Comparison of ENCODE assay signal across 26 cellular contexts in the genomic region with DNA sequence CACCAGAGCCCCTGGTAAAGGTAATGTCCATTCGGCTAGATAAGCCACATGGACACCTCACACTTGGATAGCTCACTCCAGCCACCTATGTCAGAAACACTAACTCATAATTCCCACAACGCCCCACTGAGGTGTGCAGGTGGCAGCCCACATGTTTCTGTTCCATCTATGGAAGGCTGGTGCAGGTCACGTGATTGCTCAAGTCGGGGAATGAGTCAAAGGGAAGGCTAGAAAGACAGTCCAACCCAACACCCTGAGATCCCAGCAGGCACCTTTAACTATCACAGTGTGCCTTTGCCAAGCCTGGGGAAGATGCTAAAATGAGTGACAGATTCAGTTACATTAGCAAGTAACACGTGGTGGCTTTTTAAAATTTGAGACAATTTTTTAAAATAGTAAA. TPM values are rescaled to one million over a fixed set of nuclear protein-coding genes. Genes with fewer than 3 reads are reported as not detected.
"Had no signal": no experiment of that assay in that cellular context is flagged by ENCODE, and none has a peak within 500 bp of the region (broad histone marks: within the 10 kb centered on the region; RNA-seq: fewer than 3 reads in every experiment).

No MANE protein-coding gene starts in this region.

- H3K27ac ChIP-seq: breast epithelium, heart right ventricle, left lung, lower lobe of right lung, neural progenitor cell, right atrium auricular region, SK-N-MC, suprapubic skin, tibial artery, WERI-Rb-1 had no signal

- DNase-seq: activated CD4-positive, alpha-beta T cell treated with anti-CD3 and anti-CD28 coated beads, Interleukin-2, amount 50 U/mL, for 4 hours; activated CD8-positive, alpha-beta memory T cell treated with anti-CD3 and anti-CD28 coated beads, Interleukin-2, amount 50 U/mL, for 48 hours; activated gamma-delta T cell treated with Interleukin-2 at 50 U/mL for 16 hours; activated T-cell treated with anti-CD3 and anti-CD28 coated beads, Interleukin-2, amount 50 U/mL, for 24 hours; central memory CD4-positive, alpha-beta T cell; endodermal cell; foreskin melanocyte; heart right ventricle; left lung; lower lobe of right lung; mesenchymal stem cell; naive thymus-derived CD8-positive, alpha-beta T cell; stimulated activated CD4-positive, alpha-beta T cell treated with anti-CD3 and anti-CD28 coated beads, Interleukin-2, amount 100 ng/mL, for 24 hours; T-helper 9 cell; tibial artery; WERI-Rb-1 had no signal

- H3K9me3 ChIP-seq: breast epithelium, esophagus muscularis mucosa, heart right ventricle, left lung, lower lobe of right lung, right atrium auricular region, suprapubic skin, tibial artery had no signal

- H3K9ac ChIP-seq: neural progenitor cell had no signal

- H3K4me3 Mint-ChIP-seq: activated naive CD4-positive, alpha-beta T cell treated with anti-CD3 and anti-CD28 coated beads, Interleukin-2, amount 50 U/mL, for 24 hours; activated T-cell treated with anti-CD3 and anti-CD28 coated beads, Interleukin-2, amount 50 U/mL, for 24 hours; dendritic cell treated with granulocyte-macrophage colony-stimulating factor and Interleukin-4, amounts not matched to agents 40 ng/mL and 50 ng/mL, for 4 days; endodermal cell; naive thymus-derived CD8-positive, alpha-beta T cell; neural progenitor cell had no signal

- H3K27ac Mint-ChIP-seq: activated naive CD4-positive, alpha-beta T cell treated with anti-CD3 and anti-CD28 coated beads, Interleukin-2, amount 50 U/mL, for 24 hours; dendritic cell treated with granulocyte-macrophage colony-stimulating factor and Interleukin-4, amounts not matched to agents 40 ng/mL and 50 ng/mL, for 4 days; endodermal cell; neural progenitor cell had no signal

- H3K36me3 ChIP-seq: breast epithelium, esophagus muscularis mucosa, heart right ventricle, left lung, lower lobe of right lung, neural progenitor cell, right atrium auricular region, suprapubic skin, tibial artery, WERI-Rb-1 had no signal

- H3K4me3 ChIP-seq: breast epithelium, esophagus muscularis mucosa, heart right ventricle, left lung, lower lobe of right lung, neural progenitor cell, right atrium auricular region, SK-N-MC, smooth muscle cell, suprapubic skin, tibial artery had no signal

- H3K9me3 Mint-ChIP-seq: activated naive CD4-positive, alpha-beta T cell treated with anti-CD3 and anti-CD28 coated beads, Interleukin-2, amount 50 U/mL, for 24 hours had no signal

- H3K27me3 ChIP-seq: breast epithelium, esophagus muscularis mucosa, heart right ventricle, left lung, neural progenitor cell, right atrium auricular region, suprapubic skin, tibial artery had no signal

- H2AFZ ChIP-seq: neural progenitor cell had no signal

- H3K4me1 ChIP-seq: breast epithelium, left lung, lower lobe of right lung had no signal

- ATAC-seq: activated CD4-positive, CD25-positive, alpha-beta regulatory T cell treated with anti-CD3 and anti-CD28 coated beads, Interleukin-2, amount 50 U/mL, for 24 hours; heart right ventricle; left lung; lower lobe of right lung; naive thymus-derived CD8-positive, alpha-beta T cell had no signal

- H3K4me1 Mint-ChIP-seq: activated naive CD4-positive, alpha-beta T cell treated with anti-CD3 and anti-CD28 coated beads, Interleukin-2, amount 50 U/mL, for 24 hours had no signal

- H3K27me3 Mint-ChIP-seq: activated naive CD4-positive, alpha-beta T cell treated with anti-CD3 and anti-CD28 coated beads, Interleukin-2, amount 50 U/mL, for 24 hours; activated T-cell treated with anti-CD3 and anti-CD28 coated beads, Interleukin-2, amount 50 U/mL, for 24 hours; dendritic cell treated with granulocyte-macrophage colony-stimulating factor and Interleukin-4, amounts not matched to agents 40 ng/mL and 50 ng/mL, for 4 days; naive thymus-derived CD8-positive, alpha-beta T cell had no signal

- H3K4me2 ChIP-seq: neural progenitor cell, smooth muscle cell had no signal

RNA-seq across cellular contexts. Expression of gene KCNE1, which starts 45.3 kb away (rescaled TPM):
- total RNA-seq: smooth muscle cell had no signal
- polyA plus RNA-seq: naive thymus-derived CD8-positive, alpha-beta T cell had no signal
